17 cellular contexts compared by ENCODE assay signal in genomic region chr15:94532226-94532625, GRCh38.
DNase-seq lines count a peak whose midpoint lies in the region; ATAC-seq and TF ChIP-seq lines count a peak whose summit lies in the region.
"Had no signal": no experiment of that assay in that cellular context is flagged by ENCODE, and none has a peak within 500 bp of the region (broad histone marks: within the 10 kb centered on the region; RNA-seq: fewer than 3 reads in every experiment).

No MANE protein-coding gene starts in this region.

- H3K36me3 Mint-ChIP-seq in WTC11 (no peaks in the 10 kb centered on the region), neural progenitor cell (no peaks in the 10 kb centered on the region), glutamatergic neuron (ENCODE audit: unreplicated experiment) (no peaks in the 10 kb centered on the region)
- H3K36me3 Mint-ChIP-seq: CD14-positive monocyte; CD8-positive, alpha-beta memory T cell had no signal

- H2AFZ ChIP-seq in neural progenitor cell (replicated peaks) = peak overlapping the region; percentile 55

- DNase-seq in WTC11 (ENCODE audit: low spot score) (no peak), right lobe of liver (peak in 2 of 3 donors; percentile 19 to 76), neural progenitor cell (ENCODE audit: low spot score) (no peak), tibial nerve (ENCODE audit: low spot score in 2 of 2) (peak; percentile 30 to 61), body of pancreas (no peak), lower lobe of right lung (no peak), glutamatergic neuron (no peak)
- DNase-seq: Caco-2; CD8-positive, alpha-beta memory T cell; DND-41; GDM1; GOT3; IMR-90; KBM-7 had no signal

- peaks cover 0 to 5% (median 0%) of the 10 kb centered on the region in 4 donors for H3K4me1 ChIP-seq in right lobe of liver
- H3K4me1 ChIP-seq in neural progenitor cell = no peaks in the 10 kb centered on the region
- peaks cover 0 to 25% (median 0%) of the 10 kb centered on the region in 4 donors for H3K4me1 ChIP-seq in tibial nerve
- H3K4me1 ChIP-seq in body of pancreas = no peaks in the 10 kb centered on the region
- no peaks in the 10 kb centered on the region for H3K4me1 ChIP-seq in lower lobe of right lung
- H3K4me1 ChIP-seq: A549, Caco-2, HAP-1 had no signal

- ATAC-seq in WTC11 (peak; percentile 83), right lobe of liver (peak; percentile 88 to 99 (median 96)), body of pancreas (no peak), lower lobe of right lung (no peak)
- ATAC-seq: A549 had no signal

- H3K4me1 Mint-ChIP-seq in WTC11 (peaks cover 54% of the 10 kb centered on the region), neural progenitor cell (peaks cover 11% of the 10 kb centered on the region), glutamatergic neuron (ENCODE audit: low read depth, unreplicated experiment) (no peaks in the 10 kb centered on the region)
- H3K4me1 Mint-ChIP-seq: CD14-positive monocyte; CD8-positive, alpha-beta memory T cell had no signal

- no peak overlapping the region for H3K4me3 ChIP-seq in right lobe of liver
- no peak overlapping the region for H3K4me3 ChIP-seq in neural progenitor cell
- H3K4me3 ChIP-seq in tibial nerve = no peak overlapping the region
- H3K4me3 ChIP-seq in body of pancreas = no peak overlapping the region
- no peak overlapping the region for H3K4me3 ChIP-seq in lower lobe of right lung
- H3K4me3 ChIP-seq: A549, HAP-1 had no signal

- no peaks in the 10 kb centered on the region for H3K9me3 Mint-ChIP-seq in WTC11
- no peaks in the 10 kb centered on the region for H3K9me3 Mint-ChIP-seq in neural progenitor cell
- H3K9me3 Mint-ChIP-seq in glutamatergic neuron (ENCODE audit: unreplicated experiment) = no peaks in the 10 kb centered on the region
- H3K9me3 Mint-ChIP-seq: CD14-positive monocyte had no signal

- no peak overlapping the region for H3K27ac ChIP-seq in right lobe of liver
- no peak overlapping the region for H3K27ac ChIP-seq in neural progenitor cell
- H3K27ac ChIP-seq in tibial nerve = peak overlapping the region in 1 of 4 donors; percentile 78
- H3K27ac ChIP-seq in body of pancreas = no peak overlapping the region
- H3K27ac ChIP-seq in lower lobe of right lung = no peak overlapping the region
- H3K27ac ChIP-seq: A549 had no signal

- 41% methylated on average over 3 of the region's 3 CpGs for WGBS in right lobe of liver (ENCODE audit: insufficient coverage, low coverage, low lambda C conversion rate, missing lambda C conversion rate)
- 57 to 59% methylated on average over 3 of the region's 3 CpGs for WGBS in tibial nerve, 2 donors
- 59 to 60% methylated on average over 3 of the region's 3 CpGs for WGBS in body of pancreas, 2 donors

- intact Hi-C loops in right lobe of liver (cut with DNase I) (no loop called here), body of pancreas (cut with DNase I) (no loop called here), lower lobe of right lung (cut with DNase I) (no loop called here)

- TF ChIP-seq EP300 in tibial nerve (IDR thresholded peaks at IDR 0.05) = no peak

- POLR2A ChIA-PET in WTC11 (lab: Charles Lee) = no interaction called here

- no peak for TF ChIP-seq POLR2A in right lobe of liver (IDR thresholded peaks at IDR 0.05)
- no peak for TF ChIP-seq POLR2A in tibial nerve (IDR thresholded peaks at IDR 0.05)
- TF ChIP-seq POLR2A in body of pancreas (IDR thresholded peaks at IDR 0.05) = no peak

- no peaks in the 10 kb centered on the region for H3K79me2 ChIP-seq in neural progenitor cell (ENCODE audit: low read depth)

- H3K9me3 ChIP-seq in right lobe of liver (no peaks in the 10 kb centered on the region), neural progenitor cell (ENCODE audit: low read depth) (no peaks in the 10 kb centered on the region), tibial nerve (no peaks in the 10 kb centered on the region), body of pancreas (no peaks in the 10 kb centered on the region), lower lobe of right lung (no peaks in the 10 kb centered on the region)
- H3K9me3 ChIP-seq: Caco-2, HAP-1 had no signal

- H3K36me3 ChIP-seq in right lobe of liver (no peaks in the 10 kb centered on the region), neural progenitor cell (no peaks in the 10 kb centered on the region), tibial nerve (no peaks in the 10 kb centered on the region), body of pancreas (replicated peaks in 1 of 2; ENCODE audit: insufficient read depth in 1 of 2, low read depth in 2 of 2) (no peaks in the 10 kb centered on the region), lower lobe of right lung (no peaks in the 10 kb centered on the region)
- H3K36me3 ChIP-seq: HAP-1 had no signal

- no peaks in the 10 kb centered on the region for H4K20me1 ChIP-seq in neural progenitor cell (ENCODE audit: low read depth)

- TF ChIP-seq CTCF in WTC11 (IDR thresholded peaks at IDR 0.05) = no peak
- no peak for TF ChIP-seq CTCF in right lobe of liver (IDR thresholded peaks at IDR 0.05)
- no peak for TF ChIP-seq CTCF in neural progenitor cell (IDR thresholded peaks at IDR 0.05)
- TF ChIP-seq CTCF in tibial nerve (IDR thresholded peaks at IDR 0.05) = no peak
- no peak for TF ChIP-seq CTCF in body of pancreas (IDR thresholded peaks at IDR 0.05)
- no peak for TF ChIP-seq CTCF in lower lobe of right lung (IDR thresholded peaks at IDR 0.05)
- no peak for TF ChIP-seq CTCF in glutamatergic neuron (IDR thresholded peaks at IDR 0.05; ENCODE audit: partially characterized antibody, unreplicated experiment)

- H3K27ac Mint-ChIP-seq in WTC11 (peak overlapping the region; percentile 78; the same call in 1 of the 2 replicates), neural progenitor cell (no peak overlapping the region), glutamatergic neuron (ENCODE audit: unreplicated experiment) (no peak overlapping the region)
- H3K27ac Mint-ChIP-seq: CD14-positive monocyte; CD8-positive, alpha-beta memory T cell had no signal

- H3K4me3 Mint-ChIP-seq in WTC11 = peak overlapping the region; percentile 13; the same call in 1 of the 2 replicates
- no peak overlapping the region for H3K4me3 Mint-ChIP-seq in neural progenitor cell
- H3K4me3 Mint-ChIP-seq in glutamatergic neuron (ENCODE audit: unreplicated experiment) = no peak overlapping the region
- H3K4me3 Mint-ChIP-seq: CD14-positive monocyte; CD8-positive, alpha-beta memory T cell had no signal

- H3K9ac ChIP-seq in neural progenitor cell = no peak overlapping the region

- H3K27me3 ChIP-seq in right lobe of liver (no peaks in the 10 kb centered on the region), neural progenitor cell (no peaks in the 10 kb centered on the region), tibial nerve (no peaks in the 10 kb centered on the region), body of pancreas (no peaks in the 10 kb centered on the region), lower lobe of right lung (ENCODE audit: low read depth) (no peaks in the 10 kb centered on the region)

- no peaks in the 10 kb centered on the region for H3F3A ChIP-seq in neural progenitor cell (ENCODE audit: low read depth)

- H3K27me3 Mint-ChIP-seq in WTC11 (ENCODE audit: low read depth) (no peaks in the 10 kb centered on the region), neural progenitor cell (ENCODE audit: insufficient read depth, low read depth) (no peaks in the 10 kb centered on the region), glutamatergic neuron (ENCODE audit: unreplicated experiment) (no peaks in the 10 kb centered on the region)

- CTCF ChIA-PET in WTC11 (lab: Charles Lee) = no interaction called here

- no peak overlapping the region for H3K4me2 ChIP-seq in neural progenitor cell
- H3K4me2 ChIP-seq: A549 had no signal

TF ChIP-seq in WTC11, 78 proteins besides CTCF, POLR2A, EP300 and RAD21:
- TF ChIP-seq SP1 (CRISPR knock-in tag; conservative IDR thresholded peaks at IDR 0.05) = no peak
- no peak for TF ChIP-seq ZNF232 (CRISPR knock-in tag; IDR thresholded peaks at IDR 0.05)

Comparison
In these comparisons a context has a peak if more than half of its experiments do, and no peak if none do; other contexts are left out.
1. ATAC-seq: peak in WTC11 (single experiment) and right lobe of liver (4 of 4); none in body of pancreas (single experiment) and lower lobe of right lung (0 of 2).
2. DNase-seq: peak in right lobe of liver (2 of 3) and tibial nerve (2 of 2); none in WTC11 (single experiment), neural progenitor cell (single experiment), body of pancreas (0 of 4), lower lobe of right lung (single experiment) and glutamatergic neuron (single experiment).